8 cellular contexts compared by ENCODE assay signal in the genomic region with DNA sequence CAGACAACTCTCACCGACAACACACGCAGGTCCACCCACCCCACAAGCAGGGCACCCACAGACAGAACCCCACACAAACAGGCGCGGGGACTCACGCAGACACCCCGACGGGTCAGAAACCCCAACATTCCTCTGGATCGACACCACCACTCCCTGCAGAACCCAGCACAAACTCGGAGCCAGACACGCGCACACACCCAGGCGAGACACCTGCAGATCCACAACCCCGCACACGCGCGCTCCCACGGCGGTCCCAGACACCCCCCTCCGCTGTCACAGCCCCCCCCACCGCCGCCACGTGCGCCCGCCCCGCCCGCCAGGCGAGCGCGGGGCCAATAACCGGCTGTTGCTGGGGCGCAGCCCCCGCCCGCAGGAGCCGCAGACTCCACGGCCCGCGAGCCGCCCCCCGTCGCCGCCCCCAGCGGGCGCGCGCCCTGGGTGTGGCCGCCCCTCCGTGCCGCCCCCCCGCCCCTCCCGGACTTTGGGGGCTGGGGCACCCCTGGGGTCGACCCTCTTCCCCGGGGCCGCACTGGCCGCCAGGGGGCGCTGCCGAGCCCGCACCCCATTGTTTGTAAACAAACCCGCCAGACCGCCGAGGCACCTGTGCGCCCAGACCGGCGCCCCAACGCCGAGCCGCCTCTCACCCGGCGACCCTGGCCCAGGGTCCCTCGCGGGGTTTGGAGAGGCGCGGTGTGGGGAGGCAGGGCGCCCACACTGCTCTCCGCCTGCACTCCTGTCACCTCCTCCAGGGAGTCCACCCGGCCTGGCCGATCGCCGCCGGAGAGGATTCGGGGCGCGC. TPM values are rescaled to one million over a fixed set of nuclear protein-coding genes. Genes with fewer than 3 reads are reported as not detected.
DNase-seq lines count a peak whose midpoint lies in the region; ATAC-seq and TF ChIP-seq lines count a peak whose summit lies in the region.

No MANE protein-coding gene starts in this region.

- H3K4me3 ChIP-seq in left ventricle myocardium inferior (peak overlapping the region; percentile 99), prostate gland (peak overlapping the region; percentile 76 to 85)

- peaks cover 21% of the 10 kb centered on the region for H3K4me1 Mint-ChIP-seq in activated naive CD8-positive, alpha-beta T cell treated with anti-CD3 and anti-CD28 coated beads, Interleukin-2, amount 10 ng/mL, durations not matched to agents 7 days and 5 days

- POLR2A ChIA-PET in activated naive CD8-positive, alpha-beta T cell treated with anti-CD3 and anti-CD28 coated beads, Interleukin-2, amount 10 ng/mL, durations not matched to agents 7 days and 5 days (lab: Charles Lee): interaction anchor here (1.3 to 3.4 kb wide), 2 partner anchors 13 to 14 kb away, joined by 8 to 30 read pairs; no protein-coding TSS in a partner anchor

- peak; percentile 90 for TF ChIP-seq CTCF in left ventricle myocardium inferior (IDR thresholded peaks at IDR 0.05; ENCODE audit: borderline replicate concordance)
- TF ChIP-seq CTCF in prostate gland (IDR thresholded peaks at IDR 0.05): peak; percentile 84 to 91 (median 88)

- H3K27me3 ChIP-seq in left ventricle myocardium inferior (ENCODE audit: low read depth) (no peaks in the 10 kb centered on the region), prostate gland (replicated peaks; ENCODE audit: insufficient read depth) (no peaks in the 10 kb centered on the region)

- DNase-seq in AG20443 (ENCODE audit: low spot score): peak; percentile 59
- DNase-seq in RPMI8226: peak; percentile 67
- DNase-seq in activated naive CD8-positive, alpha-beta T cell treated with anti-CD3 and anti-CD28 coated beads, Interleukin-2, amount 10 ng/mL, durations not matched to agents 7 days and 5 days: peak; percentile 91
- DNase-seq in left ventricle myocardium inferior: peak; percentile 77
- no peak for DNase-seq in prostate gland (ENCODE audit: low spot score)

- ATAC-seq in GM21723 (IDR thresholded peaks at IDR 0.05; ENCODE audit: unreplicated experiment): peak; percentile 27
- ATAC-seq in activated naive CD8-positive, alpha-beta T cell treated with anti-CD3 and anti-CD28 coated beads, Interleukin-2, amount 10 ng/mL, durations not matched to agents 7 days and 5 days (ENCODE audit: low read depth): peak; percentile 4
- ATAC-seq in HG02610 (IDR thresholded peaks at IDR 0.05; ENCODE audit: unreplicated experiment): no peak
- ATAC-seq in HG03469 (IDR thresholded peaks at IDR 0.05; ENCODE audit: unreplicated experiment): no peak

- H3K9me3 Mint-ChIP-seq in activated naive CD8-positive, alpha-beta T cell treated with anti-CD3 and anti-CD28 coated beads, Interleukin-2, amount 10 ng/mL, durations not matched to agents 7 days and 5 days: no peaks in the 10 kb centered on the region

- H3K36me3 ChIP-seq in left ventricle myocardium inferior (no peaks in the 10 kb centered on the region), prostate gland (no peaks in the 10 kb centered on the region)

- peaks cover under 1% of the 10 kb centered on the region for H3K27me3 Mint-ChIP-seq in activated naive CD8-positive, alpha-beta T cell treated with anti-CD3 and anti-CD28 coated beads, Interleukin-2, amount 10 ng/mL, durations not matched to agents 7 days and 5 days

- H3K9me3 ChIP-seq in left ventricle myocardium inferior (replicated peaks): no peaks in the 10 kb centered on the region
- no peaks in the 10 kb centered on the region for H3K9me3 ChIP-seq in prostate gland

- peak overlapping the region; percentile 44 for H3K4me3 Mint-ChIP-seq in activated naive CD8-positive, alpha-beta T cell treated with anti-CD3 and anti-CD28 coated beads, Interleukin-2, amount 10 ng/mL, durations not matched to agents 7 days and 5 days

- H3K4me1 ChIP-seq in left ventricle myocardium inferior: peaks cover 64% of the 10 kb centered on the region
- peaks cover 12% of the 10 kb centered on the region for H3K4me1 ChIP-seq in prostate gland (replicated peaks)

- no peak overlapping the region for H3K27ac Mint-ChIP-seq in activated naive CD8-positive, alpha-beta T cell treated with anti-CD3 and anti-CD28 coated beads, Interleukin-2, amount 10 ng/mL, durations not matched to agents 7 days and 5 days

- TF ChIP-seq POLR2A in prostate gland (IDR thresholded peaks at IDR 0.05): no peak

- intact Hi-C loops in left ventricle myocardium inferior (cut with micrococcal nuclease) (no loop called here), prostate gland (cut with DNase I) (no loop called here)

- peaks cover 4% of the 10 kb centered on the region for H3K36me3 Mint-ChIP-seq in activated naive CD8-positive, alpha-beta T cell treated with anti-CD3 and anti-CD28 coated beads, Interleukin-2, amount 10 ng/mL, durations not matched to agents 7 days and 5 days

- peak overlapping the region; percentile 100 for H3K27ac ChIP-seq in left ventricle myocardium inferior (replicated peaks)
- peak overlapping the region; percentile 84 to 99 for H3K27ac ChIP-seq in prostate gland

- WGBS in prostate gland: 1% methylated on average over 34 of the region's 82 CpGs

RNA-seq across cellular contexts. Expression of gene BBC3, which starts 0.7 kb away (rescaled TPM):
- total RNA-seq in activated naive CD8-positive, alpha-beta T cell treated with anti-CD3 and anti-CD28 coated beads, Interleukin-2, amount 10 ng/mL, durations not matched to agents 7 days and 5 days: 10 to 100 TPM; 29.5 to 29.9 TPM
- total RNA-seq in left ventricle myocardium inferior (3.9 TPM), prostate gland (10 to 100 TPM; 11.1 to 12.8 TPM)

RNA-seq across cellular contexts. Expression of gene CCDC9, which starts 26.0 kb away (rescaled TPM):
- 10 to 100 TPM; 37.8 to 39.6 TPM for total RNA-seq in activated naive CD8-positive, alpha-beta T cell treated with anti-CD3 and anti-CD28 coated beads, Interleukin-2, amount 10 ng/mL, durations not matched to agents 7 days and 5 days
- total RNA-seq in left ventricle myocardium inferior (21.6 TPM), prostate gland (10 to 100 TPM; 27.9 to 48.7 TPM)

RNA-seq across cellular contexts. Expression of gene INAFM1, which starts 44.4 kb away (rescaled TPM):
- total RNA-seq in activated naive CD8-positive, alpha-beta T cell treated with anti-CD3 and anti-CD28 coated beads, Interleukin-2, amount 10 ng/mL, durations not matched to agents 7 days and 5 days: 10 to 100 TPM; 14.2 to 15.4 TPM
- total RNA-seq in left ventricle myocardium inferior: 12.2 TPM
- 10 to 100 TPM; 11.4 to 30.2 TPM for total RNA-seq in prostate gland

Comparison
In these comparisons a context has a peak if more than half of its experiments do, and no peak if none do; other contexts are left out.
1. ATAC-seq: peak in GM21723 (single experiment) and activated naive CD8-positive, alpha-beta T cell treated with anti-CD3 and anti-CD28 coated beads, Interleukin-2, amount 10 ng/mL, durations not matched to agents 7 days and 5 days (single experiment); none in HG02610 (single experiment) and HG03469 (single experiment).